ENCODE assay signal across 8 cellular contexts in genomic region chr3:58434511-58434910, GRCh38. TPM values are rescaled to one million over a fixed set of nuclear protein-coding genes. Genes with fewer than 3 reads are reported as not detected.
DNase-seq lines count a peak whose midpoint lies in the region; ATAC-seq, FAIRE-seq and TF ChIP-seq lines count a peak whose summit lies in the region.

No MANE protein-coding gene starts in this region.

- H2BK15ac ChIP-seq in mesenchymal stem cell (ENCODE audit: low read depth, poor library complexity, severe bottlenecking) = peak overlapping the region; percentile 49

- no peaks in the 10 kb centered on the region for H3K9me3 Mint-ChIP-seq in activated naive CD4-positive, alpha-beta T cell treated with anti-CD3 and anti-CD28 coated beads, Interleukin-2, amount 10 ng/mL, durations not matched to agents 7 days and 5 days
- H3K9me3 Mint-ChIP-seq in activated naive CD4-positive, alpha-beta T cell treated with anti-CD3 and anti-CD28 coated beads, Interleukin-2, amount 50 U/mL, for 72 hours = no peaks in the 10 kb centered on the region
- H3K9me3 Mint-ChIP-seq in astrocyte (ENCODE audit: unreplicated experiment) = no peaks in the 10 kb centered on the region

- peak overlapping the region; percentile 19 for H2AFZ ChIP-seq in astrocyte (ENCODE audit: low read depth, low read length)
- no peak overlapping the region for H2AFZ ChIP-seq in mesenchymal stem cell (ENCODE audit: low read depth, low read length)

- in situ Hi-C loops in transverse colon (cut with MboI; ENCODE audit: low pct_ligation_motif_present in 1 of 4, low pct_unique_long_range_greater_than_20kb in 1 of 4, low sequenced_read_pairs in 3 of 4) = no loop called here

- no peak for DNase-seq in activated naive CD4-positive, alpha-beta T cell treated with anti-CD3 and anti-CD28 coated beads, Interleukin-2, amount 10 ng/mL, durations not matched to agents 7 days and 5 days
- DNase-seq in activated naive CD4-positive, alpha-beta T cell treated with anti-CD3 and anti-CD28 coated beads, Interleukin-2, amount 50 U/mL, for 72 hours (ENCODE audit: low spot score in 2 of 2) = no peak
- no peak for DNase-seq in astrocyte (ENCODE audit: low read depth)
- peak; percentile 21 for DNase-seq in mesenchymal stem cell
- DNase-seq in transverse colon = no peak
- DNase-seq in stimulated activated naive CD4-positive, alpha-beta T cell (lab: John Stamatoyannopoulos, UW) = no peak
- no peak for DNase-seq in central memory CD4-positive, alpha-beta T cell

- H2BK120ac ChIP-seq in mesenchymal stem cell (ENCODE audit: low read depth, low read length) = no peak overlapping the region

- peaks cover 26% of the 10 kb centered on the region for H3K79me2 ChIP-seq in astrocyte (ENCODE audit: insufficient read depth, low read length)

- WGBS in mesenchymal stem cell = 57% methylated on average over 11 of the region's 11 CpGs
- 88% methylated on average over 3 to 11 of the region's 11 CpGs for WGBS in transverse colon (ENCODE audit: low coverage in 1 of 2), 2 donors

- peak overlapping the region; percentile 79 for H3K4me3 Mint-ChIP-seq in activated naive CD4-positive, alpha-beta T cell treated with anti-CD3 and anti-CD28 coated beads, Interleukin-2, amount 10 ng/mL, durations not matched to agents 7 days and 5 days
- H3K4me3 Mint-ChIP-seq in astrocyte (ENCODE audit: unreplicated experiment) = peak overlapping the region; percentile 72

- TF ChIP-seq CTCF in astrocyte (IDR thresholded peaks at IDR 0.05; ENCODE audit: insufficient read depth, low read depth, low read length) (no peak), transverse colon (IDR thresholded peaks at IDR 0.05) (no peak)

- H3K79me1 ChIP-seq in mesenchymal stem cell (replicated peaks; ENCODE audit: low read length, poor library complexity, severe bottlenecking) = peaks cover 4% of the 10 kb centered on the region

- H3K36me3 ChIP-seq in astrocyte (ENCODE audit: insufficient read depth, low read length) (peaks cover 22% of the 10 kb centered on the region), mesenchymal stem cell (ENCODE audit: control insufficient read depth in 1 of 2, insufficient read depth in 2 of 2, low read depth in 1 of 2, low read length in 2 of 2) (peaks cover 10 to 27% of the 10 kb centered on the region in 2 experiments), transverse colon (peaks cover 0 to 26% (median 10%) of the 10 kb centered on the region in 4 donors)

- peaks cover 20% of the 10 kb centered on the region for H3K36me3 Mint-ChIP-seq in activated naive CD4-positive, alpha-beta T cell treated with anti-CD3 and anti-CD28 coated beads, Interleukin-2, amount 10 ng/mL, durations not matched to agents 7 days and 5 days
- peaks cover 0 to 12% of the 10 kb centered on the region in 2 donors for H3K36me3 Mint-ChIP-seq in activated naive CD4-positive, alpha-beta T cell treated with anti-CD3 and anti-CD28 coated beads, Interleukin-2, amount 50 U/mL, for 72 hours
- no peaks in the 10 kb centered on the region for H3K36me3 Mint-ChIP-seq in astrocyte (ENCODE audit: low read depth, unreplicated experiment)

- intact Hi-C loops in transverse colon (cut with DNase I; ENCODE audit: low total_unique reads) = no loop called here

- H3K9me3 ChIP-seq in astrocyte (ENCODE audit: insufficient read depth, low read depth, low read length) (no peaks in the 10 kb centered on the region), mesenchymal stem cell (ENCODE audit: control insufficient read depth, low read length) (no peaks in the 10 kb centered on the region), transverse colon (no peaks in the 10 kb centered on the region)

- no peak overlapping the region for H3K4me3 ChIP-seq in astrocyte (ENCODE audit: insufficient read depth, low read depth, low read length)
- peak overlapping the region in 1 of 2 experiments; percentile 98 for H3K4me3 ChIP-seq in mesenchymal stem cell (ENCODE audit: insufficient read depth in 1 of 2, low read depth in 1 of 2, low read length in 2 of 2)
- H3K4me3 ChIP-seq in transverse colon = peak overlapping the region in 1 of 4 donors; percentile 85

- H3K27ac Mint-ChIP-seq in activated naive CD4-positive, alpha-beta T cell treated with anti-CD3 and anti-CD28 coated beads, Interleukin-2, amount 10 ng/mL, durations not matched to agents 7 days and 5 days = peak overlapping the region; percentile 86
- H3K27ac Mint-ChIP-seq in activated naive CD4-positive, alpha-beta T cell treated with anti-CD3 and anti-CD28 coated beads, Interleukin-2, amount 50 U/mL, for 72 hours = peak overlapping the region in 1 of 2 donors; percentile 92
- H3K27ac Mint-ChIP-seq in astrocyte (ENCODE audit: unreplicated experiment) = peak overlapping the region; percentile 84

- peaks cover 14% of the 10 kb centered on the region for H3K27me3 Mint-ChIP-seq in activated naive CD4-positive, alpha-beta T cell treated with anti-CD3 and anti-CD28 coated beads, Interleukin-2, amount 10 ng/mL, durations not matched to agents 7 days and 5 days
- no peaks in the 10 kb centered on the region for H3K27me3 Mint-ChIP-seq in astrocyte (ENCODE audit: low read depth, unreplicated experiment)

- no peak overlapping the region for H4K91ac ChIP-seq in mesenchymal stem cell (ENCODE audit: low read length)

- no peak overlapping the region for H4K8ac ChIP-seq in mesenchymal stem cell (ENCODE audit: low read length)

- H3K4me2 ChIP-seq in astrocyte (ENCODE audit: low read length) (peak overlapping the region; percentile 81), mesenchymal stem cell (ENCODE audit: low read length, poor library complexity, severe bottlenecking) (no peak overlapping the region)

- no peak for TF ChIP-seq POLR2A in transverse colon (IDR thresholded peaks at IDR 0.05)

- peak overlapping the region in 1 of 2 experiments; percentile 28 for H3K18ac ChIP-seq in mesenchymal stem cell (ENCODE audit: low read depth in 1 of 2, low read length in 2 of 2)

- H3K4me1 Mint-ChIP-seq in activated naive CD4-positive, alpha-beta T cell treated with anti-CD3 and anti-CD28 coated beads, Interleukin-2, amount 10 ng/mL, durations not matched to agents 7 days and 5 days = peaks cover 27% of the 10 kb centered on the region
- H3K4me1 Mint-ChIP-seq in astrocyte (ENCODE audit: low read depth, unreplicated experiment) = peaks cover 34% of the 10 kb centered on the region

- peaks cover 16% of the 10 kb centered on the region for H4K20me1 ChIP-seq in astrocyte (ENCODE audit: insufficient read depth, low read length)

- no peak for FAIRE-seq in astrocyte (lab: Jason Lieb, UNC)

- H3K4me1 ChIP-seq in astrocyte (ENCODE audit: insufficient read depth, low read length) (peaks cover 18% of the 10 kb centered on the region), mesenchymal stem cell (ENCODE audit: control insufficient read depth, insufficient read depth, low read depth, low read length) (peaks cover 16% of the 10 kb centered on the region), transverse colon (peaks cover 10 to 26% (median 20%) of the 10 kb centered on the region in 4 donors)

- no peaks in the 10 kb centered on the region for H3K27me3 ChIP-seq in astrocyte (ENCODE audit: insufficient read depth, low read length)
- no peaks in the 10 kb centered on the region for H3K27me3 ChIP-seq in mesenchymal stem cell (ENCODE audit: control insufficient read depth in 1 of 2, insufficient read depth in 1 of 2, low read length in 2 of 2)
- H3K27me3 ChIP-seq in transverse colon = no peaks in the 10 kb centered on the region

- peak overlapping the region; percentile 91 for H2AK5ac ChIP-seq in mesenchymal stem cell (ENCODE audit: low read length, severe bottlenecking)

- H3K23ac ChIP-seq in mesenchymal stem cell (ENCODE audit: low read length in 2 of 2) = no peak overlapping the region

- ATAC-seq in activated naive CD4-positive, alpha-beta T cell treated with anti-CD3 and anti-CD28 coated beads, Interleukin-2, amount 50 U/mL, for 72 hours = no peak
- ATAC-seq in HG02840 (IDR thresholded peaks at IDR 0.05; ENCODE audit: low FRiP score, unreplicated experiment) = no peak

- H3K27ac ChIP-seq in astrocyte (ENCODE audit: low read depth, low read length) (peak overlapping the region; percentile 96), mesenchymal stem cell (ENCODE audit: low read length, poor library complexity, severe bottlenecking) (peak overlapping the region; percentile 23), transverse colon (peak overlapping the region; percentile 90 to 92 (median 90))

- CTCF ChIA-PET in activated naive CD4-positive, alpha-beta T cell treated with anti-CD3 and anti-CD28 coated beads, Interleukin-2, amount 10 ng/mL, durations not matched to agents 7 days and 5 days (lab: Charles Lee) = interaction anchor here (1.3 kb wide), 1 partner anchor 19 kb away, joined by 3 read pairs; no protein-coding TSS in a partner anchor

- H3K14ac ChIP-seq in mesenchymal stem cell (ENCODE audit: low read length in 2 of 2) = no peak overlapping the region

- H3K9ac ChIP-seq in astrocyte (ENCODE audit: low read length) (no peak overlapping the region), mesenchymal stem cell (ENCODE audit: low read length) (peak overlapping the region; percentile 8)

- H3K4ac ChIP-seq in mesenchymal stem cell (ENCODE audit: low read depth in 1 of 2, low read length in 2 of 2) = no peak overlapping the region

- no peak for TF ChIP-seq EP300 in transverse colon (IDR thresholded peaks at IDR 0.05; ENCODE audit: low read depth)

- H2BK5ac ChIP-seq in mesenchymal stem cell (ENCODE audit: low read depth, low read length, poor library complexity, severe bottlenecking) = peak overlapping the region; percentile 39

- peak overlapping the region; percentile 32 to 64 for H2BK12ac ChIP-seq in mesenchymal stem cell (ENCODE audit: low read length in 2 of 2)

RNA-seq across cellular contexts. Expression of gene PDHB, which starts 0.9 kb away (rescaled TPM):
- 10 to 100 TPM; 53.0 to 56.5 TPM for total RNA-seq in activated naive CD4-positive, alpha-beta T cell treated with anti-CD3 and anti-CD28 coated beads, Interleukin-2, amount 50 U/mL, for 72 hours
- 87.7 and 95.7 TPM in 2 replicates for total RNA-seq in astrocyte
- polyA plus RNA-seq in mesenchymal stem cell (2013, experiment 1 of 2) = 71.9 TPM
- polyA plus RNA-seq in mesenchymal stem cell (2013, experiment 2 of 2) = 76.5 TPM
- total RNA-seq in transverse colon = 10 to 100 TPM; 22.7 to 99.7 (median 73.7) TPM

RNA-seq across cellular contexts. Expression of gene KCTD6, which starts 57.4 kb away (rescaled TPM):
- total RNA-seq in activated naive CD4-positive, alpha-beta T cell treated with anti-CD3 and anti-CD28 coated beads, Interleukin-2, amount 50 U/mL, for 72 hours = 1 to 10 TPM; 2.5 to 5.7 TPM
- 7.9 and 10.0 TPM in 2 replicates for total RNA-seq in astrocyte
- polyA plus RNA-seq in mesenchymal stem cell (2013, experiment 1 of 2) = 5.4 TPM
- 5.7 TPM for polyA plus RNA-seq in mesenchymal stem cell (2013, experiment 2 of 2)
- total RNA-seq in transverse colon = 10 to 100 TPM in 2 of 4 donors, 1 to 10 TPM in 2; 3.0 to 15.7 (median 11.2) TPM

Comparison
In these comparisons a context has a peak if more than half of its experiments do, and no peak if none do; other contexts are left out.
1. H3K27ac ChIP-seq: peak in every context shown above with its lines; median percentile 96 in astrocyte; 90 in transverse colon; 23 in mesenchymal stem cell.